Comparison of ENCODE assay signal across 8 cellular contexts in genomic region chr14:44961151-44961729, GRCh38. TPM values are rescaled to one million over a fixed set of nuclear protein-coding genes. Genes with fewer than 3 reads are reported as not detected.
DNase-seq lines count a peak whose midpoint lies in the region; ATAC-seq and TF ChIP-seq lines count a peak whose summit lies in the region.

No MANE protein-coding gene starts in this region.

- H3K9me3 ChIP-seq in OCI-LY1 (ENCODE audit: low read length) (no peaks in the 10 kb centered on the region), fibroblast of lung (ENCODE audit: control insufficient read depth, insufficient read depth, low read depth, low read length) (no peaks in the 10 kb centered on the region), stomach smooth muscle (ENCODE audit: control insufficient read depth in 2 of 2, low read length in 2 of 2) (no peaks in the 10 kb centered on the region)

- H3K36me3 ChIP-seq in OCI-LY1 (ENCODE audit: insufficient read depth, low read length) (no peaks in the 10 kb centered on the region), fibroblast of lung (ENCODE audit: control insufficient read depth, insufficient read depth, low read length) (no peaks in the 10 kb centered on the region), stomach smooth muscle (ENCODE audit: control insufficient read depth in 2 of 2, insufficient read depth in 2 of 2, low read length in 2 of 2) (no peaks in the 10 kb centered on the region)

- no peaks in the 10 kb centered on the region for H3K27me3 Mint-ChIP-seq in activated T-cell treated with anti-CD3 and anti-CD28 coated beads, Interleukin-2, amount 50 U/mL, for 4 hours (ENCODE audit: low read depth)
- no peaks in the 10 kb centered on the region for H3K27me3 Mint-ChIP-seq in natural killer cell (ENCODE audit: low read depth in 2 of 2)

- peaks cover 42% of the 10 kb centered on the region for H3K4me1 ChIP-seq in OCI-LY1 (ENCODE audit: insufficient read depth, low read length, severe bottlenecking)
- peaks cover 2% of the 10 kb centered on the region for H3K4me1 ChIP-seq in fibroblast of lung (ENCODE audit: control insufficient read depth, extremely low read depth, insufficient read depth, low read length)
- H3K4me1 ChIP-seq in stomach smooth muscle (ENCODE audit: control insufficient read depth, insufficient read depth, low read length): peaks cover 14% of the 10 kb centered on the region

- H3K36me3 Mint-ChIP-seq in activated T-cell treated with anti-CD3 and anti-CD28 coated beads, Interleukin-2, amount 50 U/mL, for 4 hours (ENCODE audit: insufficient read depth): peaks cover 12% of the 10 kb centered on the region
- H3K36me3 Mint-ChIP-seq in natural killer cell: peaks cover 16% of the 10 kb centered on the region

- peaks cover 11% of the 10 kb centered on the region for H3K9me3 Mint-ChIP-seq in activated T-cell treated with anti-CD3 and anti-CD28 coated beads, Interleukin-2, amount 50 U/mL, for 4 hours
- peaks cover 4 to 5% of the 10 kb centered on the region in 2 donors for H3K9me3 Mint-ChIP-seq in natural killer cell

- peak overlapping the region; percentile 86 for H3K4me3 ChIP-seq in OCI-LY1 (ENCODE audit: low read depth, low read length, poor library complexity, severe bottlenecking)
- H3K4me3 ChIP-seq in fibroblast of lung (replicated peaks in 1 of 4; ENCODE audit: control extremely low read depth in 1 of 4, insufficient read depth in 1 of 4, low read depth in 3 of 4, low read length in 4 of 4): peak overlapping the region; percentile 65 to 98 (median 89)
- H3K4me3 ChIP-seq in stomach smooth muscle (ENCODE audit: low read length in 2 of 2): peak overlapping the region; percentile 97 to 99

- intact Hi-C loops in natural killer cell (cut with micrococcal nuclease): loop anchor here (1.0 kb wide), 2 partner anchors 64 to 292 kb away; partner anchors contain the start of gene MIS18BP1

- no peak overlapping the region for H3K27ac Mint-ChIP-seq in natural killer cell

- H3K4me1 Mint-ChIP-seq in activated T-cell treated with anti-CD3 and anti-CD28 coated beads, Interleukin-2, amount 50 U/mL, for 4 hours (ENCODE audit: low read depth): peaks cover 58% of the 10 kb centered on the region
- peaks cover 39 to 41% of the 10 kb centered on the region in 2 donors for H3K4me1 Mint-ChIP-seq in natural killer cell

- H3K9ac ChIP-seq in OCI-LY1 (ENCODE audit: low read length) (peak overlapping the region; percentile 73), fibroblast of lung (ENCODE audit: insufficient read depth, low read length) (peak overlapping the region; percentile 61), stomach smooth muscle (ENCODE audit: low read length in 2 of 2) (peak overlapping the region; percentile 90 to 92)

- no peaks in the 10 kb centered on the region for H3F3A ChIP-seq in OCI-LY1 (ENCODE audit: insufficient read depth, low read length)

- H3K4me2 ChIP-seq in OCI-LY1 (ENCODE audit: low read length) (peak overlapping the region; percentile 90), fibroblast of lung (ENCODE audit: extremely low read depth, insufficient read depth, low read length) (peak overlapping the region; percentile 91)

- H3K79me2 ChIP-seq in OCI-LY1 (ENCODE audit: insufficient read depth, low read length) (peaks cover 76% of the 10 kb centered on the region), fibroblast of lung (ENCODE audit: control insufficient read depth, insufficient read depth, low read length) (peaks cover 84% of the 10 kb centered on the region)

- H3K27ac ChIP-seq in OCI-LY1 (ENCODE audit: low read depth, low read length, poor library complexity, severe bottlenecking) (peak overlapping the region; percentile 64), fibroblast of lung (ENCODE audit: insufficient read depth, low read length) (peak overlapping the region; percentile 84), stomach smooth muscle (ENCODE audit: low read length) (peak overlapping the region; percentile 88)

- H3K27me3 ChIP-seq in OCI-LY1 (ENCODE audit: insufficient read depth, low read length) (no peaks in the 10 kb centered on the region), fibroblast of lung (ENCODE audit: control insufficient read depth, insufficient read depth, low read length) (no peaks in the 10 kb centered on the region), stomach smooth muscle (ENCODE audit: control insufficient read depth in 1 of 2, insufficient read depth in 2 of 2, low read length in 2 of 2) (no peaks in the 10 kb centered on the region)

- no peaks in the 10 kb centered on the region for H3K9me2 ChIP-seq in OCI-LY1 (ENCODE audit: low read depth, low read length)

- H2AFZ ChIP-seq in OCI-LY1 (ENCODE audit: low read length) (no peak overlapping the region), fibroblast of lung (ENCODE audit: low read length) (peak overlapping the region; percentile 86)

- ATAC-seq in GM19328 (IDR thresholded peaks at IDR 0.05; ENCODE audit: unreplicated experiment): peak; percentile 22
- ATAC-seq in HG03442 (IDR thresholded peaks at IDR 0.05; ENCODE audit: unreplicated experiment): peak; percentile 18
- ATAC-seq in activated T-cell treated with anti-CD3 and anti-CD28 coated beads, Interleukin-2, amount 50 U/mL, for 4 hours: peak; percentile 56 to 58
- peak; percentile 38 to 44 (median 43) for ATAC-seq in natural killer cell

- DNase-seq in CD1c-positive myeloid dendritic cell (ENCODE audit: extremely low spot score) (peak; percentile 76), fibroblast of lung (ENCODE audit: low read depth in 2 of 2) (peak; percentile 63 to 70), natural killer cell (peak; percentile 30)
- DNase-seq in activated T-cell treated with anti-CD3 and anti-CD28 coated beads, Interleukin-2, amount 50 U/mL, for 4 hours: peak; percentile 46

- H3K4me3 Mint-ChIP-seq in activated T-cell treated with anti-CD3 and anti-CD28 coated beads, Interleukin-2, amount 50 U/mL, for 4 hours: no peak overlapping the region
- H3K4me3 Mint-ChIP-seq in natural killer cell: no peak overlapping the region

- TF ChIP-seq CTCF in OCI-LY1 (IDR thresholded peaks at IDR 0.05; ENCODE audit: low read length) (no peak), fibroblast of lung (conservative IDR thresholded peaks at IDR 0.05 in 1 of 2, IDR thresholded peaks at IDR 0.05 in 1 of 2; ENCODE audit: low read depth in 1 of 2, low read length in 2 of 2) (no peak), natural killer cell (IDR thresholded peaks at IDR 0.05) (no peak)

- H4K20me1 ChIP-seq in OCI-LY1 (ENCODE audit: insufficient read depth, low read length): no peaks in the 10 kb centered on the region
- H4K20me1 ChIP-seq in fibroblast of lung (ENCODE audit: control insufficient read depth, extremely low read depth, insufficient read depth, low read length): no peaks in the 10 kb centered on the region

RNA-seq across cellular contexts. Expression of gene KLHL28, which starts 0.5 kb away (rescaled TPM):
- total RNA-seq in activated T-cell treated with anti-CD3 and anti-CD28 coated beads, Interleukin-2, amount 50 U/mL, for 4 hours: 10 to 100 TPM; 11.5 to 14.4 (median 11.8) TPM
- total RNA-seq in fibroblast of lung (9.2 and 9.7 TPM in 2 replicates), natural killer cell (10 to 100 TPM; 47.6 to 59.7 (median 56.0) TPM)
- 5.4 and 6.1 TPM in 2 replicates for polyA plus RNA-seq in fibroblast of lung
- 3.7 and 4.5 TPM in 2 replicates for polyA plus RNA-seq in fibroblast of lung (2012)
- polyA minus RNA-seq in fibroblast of lung (ENCODE audit: low replicate concordance): 2.3 and 4.6 TPM in 2 replicates

RNA-seq across cellular contexts. Expression of gene TOGARAM1, which starts 0.8 kb away (rescaled TPM):
- 1 to 10 TPM; 4.8 to 6.8 (median 6.3) TPM for total RNA-seq in activated T-cell treated with anti-CD3 and anti-CD28 coated beads, Interleukin-2, amount 50 U/mL, for 4 hours
- total RNA-seq in fibroblast of lung: 22.1 and 24.9 TPM in 2 replicates
- polyA plus RNA-seq in fibroblast of lung: 8.1 and 10.7 TPM in 2 replicates
- 5.2 and 7.6 TPM in 2 replicates for polyA plus RNA-seq in fibroblast of lung (2012)
- 5.0 and 6.0 TPM in 2 replicates for polyA minus RNA-seq in fibroblast of lung (ENCODE audit: low replicate concordance)
- total RNA-seq in natural killer cell: 10 to 100 TPM; 17.4 to 21.4 (median 19.6) TPM

Comparison
In these comparisons a context has a peak if more than half of its experiments do, and no peak if none do; other contexts are left out.
1. Peak in every context shown above with its lines: DNase-seq, ATAC-seq, H3K4me3 ChIP-seq and H3K27ac ChIP-seq.